Comparison of ENCODE assay signal across 6 cellular contexts in the genomic region with DNA sequence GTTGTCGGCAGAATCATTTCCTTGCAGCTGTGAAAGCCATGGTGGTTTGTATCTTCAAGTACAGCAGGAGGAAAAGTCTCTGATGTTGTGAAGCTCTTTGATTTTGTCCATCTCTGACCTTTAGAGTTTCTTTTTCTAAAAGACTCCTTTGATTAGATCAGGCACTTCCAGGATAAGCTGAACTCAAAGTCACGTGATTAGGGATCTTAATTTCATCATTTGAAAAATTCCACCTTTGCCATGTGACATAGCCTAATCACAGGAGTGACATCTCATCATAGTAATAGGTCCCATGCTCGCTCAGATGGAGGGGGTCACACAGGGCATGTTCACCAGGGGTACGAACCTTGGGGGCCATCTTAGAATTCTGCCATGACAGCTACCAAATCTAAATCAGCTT.
"Had no signal": no experiment of that assay in that cellular context is flagged by ENCODE, and none has a peak within 500 bp of the region (broad histone marks: within the 10 kb centered on the region; RNA-seq: fewer than 3 reads in every experiment).

No MANE protein-coding gene starts in this region.

- H3K4me2 ChIP-seq: KMS-11 had no signal

- H3K27ac Mint-ChIP-seq: IgD-negative memory B cell had no signal

- H3K9ac ChIP-seq: KMS-11 had no signal

- FAIRE-seq: HTR-8/SVneo had no signal

- H3K4me1 Mint-ChIP-seq: IgD-negative memory B cell had no signal

- H3K4me3 Mint-ChIP-seq: IgD-negative memory B cell had no signal

- H3K36me3 Mint-ChIP-seq: IgD-negative memory B cell had no signal

- H3K27me3 Mint-ChIP-seq: IgD-negative memory B cell had no signal

- H3K27ac ChIP-seq: HL-60, KMS-11 had no signal

- DNase-seq: KBM-7, KG1 had no signal
